ENCODE assay signal across 19 cellular contexts in genomic region chr3:39541442-39541841, GRCh38.
DNase-seq lines count a peak whose midpoint lies in the region; ATAC-seq, FAIRE-seq and TF ChIP-seq lines count a peak whose summit lies in the region.
"Had no signal": no experiment of that assay in that cellular context is flagged by ENCODE, and none has a peak within 500 bp of the region (broad histone marks: within the 10 kb centered on the region; RNA-seq: fewer than 3 reads in every experiment).

No MANE protein-coding gene starts in this region.

- H3K18ac ChIP-seq in H1 (ENCODE audit: extremely low read depth, low read length): no peak overlapping the region

- no peaks in the 10 kb centered on the region for H4K20me1 ChIP-seq in GM23248 (ENCODE audit: insufficient read depth)
- no peaks in the 10 kb centered on the region for H4K20me1 ChIP-seq in OCI-LY3 (ENCODE audit: insufficient read depth, low read length)
- H4K20me1 ChIP-seq in H1 (replicated peaks in 1 of 2; ENCODE audit: control insufficient read depth in 1 of 2, insufficient read depth in 2 of 2, low read length in 2 of 2): no peaks in the 10 kb centered on the region

- H2AK5ac ChIP-seq in H1 (ENCODE audit: low read depth, low read length): no peak overlapping the region

- CTCF ChIA-PET in H1 (lab: Charles Lee; ENCODE audit: partially characterized antibody): interaction anchor here (0.6 to 4.3 kb wide), 27 partner anchors 9 to 640 kb away, joined by 3 to 16 read pairs (median 3); partner anchors contain the start of gene RPSA

- H4K8ac ChIP-seq in H1 (ENCODE audit: extremely low read depth, insufficient read depth, low read length): no peak overlapping the region

- no peak overlapping the region for H3K9ac ChIP-seq in GM23248
- H3K9ac ChIP-seq in OCI-LY3 (ENCODE audit: low read length): no peak overlapping the region
- no peak overlapping the region for H3K9ac ChIP-seq in H1 (replicated peaks in 1 of 4; ENCODE audit: extremely low read depth in 1 of 4, low read depth in 3 of 4, low read length in 3 of 4)
- H3K9ac ChIP-seq in parathyroid adenoma: no peak overlapping the region

- ATAC-seq in HG02852 (IDR thresholded peaks at IDR 0.05; ENCODE audit: unreplicated experiment): no peak
- ATAC-seq: HepG2, Panc1 had no signal

- no peak overlapping the region for H2BK12ac ChIP-seq in H1 (ENCODE audit: low read depth, low read length)

- H3K79me1 ChIP-seq in H1 (ENCODE audit: low read depth, low read length): no peaks in the 10 kb centered on the region

- H3K4me3 ChIP-seq in GM23248: no peak overlapping the region
- peak overlapping the region; percentile 63 for H3K4me3 ChIP-seq in OCI-LY3 (ENCODE audit: low read length)
- H3K4me3 ChIP-seq in H1 (ENCODE audit: extremely low read depth in 1 of 4, insufficient read depth in 2 of 4, low read depth in 3 of 4, low read length in 4 of 4): no peak overlapping the region
- no peak overlapping the region for H3K4me3 ChIP-seq in parathyroid adenoma (ENCODE audit: low read depth, low read length)
- H3K4me3 ChIP-seq in suprapubic skin: no peak overlapping the region

- no peak overlapping the region for H3K27ac ChIP-seq in GM23248
- H3K27ac ChIP-seq in OCI-LY3 (ENCODE audit: low read length): no peak overlapping the region
- no peak overlapping the region for H3K27ac ChIP-seq in H1 (ENCODE audit: low read depth, low read length)
- no peak overlapping the region for H3K27ac ChIP-seq in parathyroid adenoma
- H3K27ac ChIP-seq in suprapubic skin: no peak overlapping the region
- H3K27ac ChIP-seq: RWPE1 had no signal

- in situ Hi-C loops in GM23248 (cut with MboI): loop anchor here (25.0 kb wide), 2 partner anchors 446 to 646 kb away; no protein-coding TSS in a partner anchor
- in situ Hi-C loops in KBM-7 (cut with MboI; ENCODE audit: low pct_unique_long_range_greater_than_20kb, low sequenced_read_pairs): no loop called here

- TF ChIP-seq CTCF in OCI-LY3 (IDR thresholded peaks at IDR 0.05; ENCODE audit: low read depth, low read length): no peak
- TF ChIP-seq CTCF in H1 (IDR thresholded peaks at IDR 0.05; ENCODE audit: control extremely low read depth in 1 of 3, insufficient read depth in 1 of 3, low read depth in 1 of 3, low read length in 3 of 3): no peak
- no peak for TF ChIP-seq CTCF in parathyroid adenoma (IDR thresholded peaks at IDR 0.05)
- TF ChIP-seq CTCF in suprapubic skin (IDR thresholded peaks at IDR 0.05): no peak

- no peak overlapping the region for H4K5ac ChIP-seq in H1 (ENCODE audit: insufficient read length, low read depth, low read length)

- 57 to 68% methylated on average over 3 of the region's 3 CpGs for WGBS in GM23248 (ENCODE audit: low coverage in 1 of 2, low lambda C conversion rate in 2 of 2, missing lambda C conversion rate in 2 of 2), 2 experiments
- WGBS in H1 (ENCODE audit: extremely low coverage in 1 of 2, insufficient coverage in 1 of 2, insufficient read length in 1 of 2, insufficient replicate concordance in 2 of 2, low coverage in 1 of 2, low lambda C conversion rate in 2 of 2, missing lambda C conversion rate in 1 of 2), 2 experiments: 82% methylated on average over 3 of the region's 3 CpGs; no CpG with 5 or more reads in 1 of the 2 experiments
- 70% methylated on average over 3 of the region's 3 CpGs for WGBS in suprapubic skin

- POLR2A ChIA-PET in H1 (lab: Charles Lee; ENCODE audit: partially characterized antibody): no interaction called here

- H3F3A ChIP-seq in GM23248 (ENCODE audit: insufficient read depth): no peaks in the 10 kb centered on the region

- H3K14ac ChIP-seq in H1 (ENCODE audit: insufficient read length): no peak overlapping the region

- H2AFZ ChIP-seq in GM23248: peak overlapping the region; percentile 68; the same call in 1 of the 2 replicates
- 0 out of 2 replicates have a peak overlapping the region, but pooled peaks have one; percentile 81 for H2AFZ ChIP-seq in OCI-LY3 (ENCODE audit: low read depth, low read length)
- H2AFZ ChIP-seq in H1 (ENCODE audit: low read length): no peak overlapping the region
- H2AFZ ChIP-seq in parathyroid adenoma: peak overlapping the region; percentile 65

- H2BK20ac ChIP-seq in H1 (ENCODE audit: low read length): no peak overlapping the region

- TF ChIP-seq RAD21 in H1 (IDR thresholded peaks at IDR 0.05 in 1 of 2, conservative IDR thresholded peaks at IDR 0.05 in 1 of 2; ENCODE audit: low read depth in 2 of 2, low read length in 2 of 2): no peak

- H3K23me2 ChIP-seq in H1 (ENCODE audit: low read depth, low read length): no peaks in the 10 kb centered on the region

- no peak overlapping the region for H3K56ac ChIP-seq in H1 (replicated peaks; ENCODE audit: insufficient read length, low read depth, low read length)

- H3K4me1 ChIP-seq in GM23248 (ENCODE audit: insufficient read depth) (no peaks in the 10 kb centered on the region), OCI-LY3 (ENCODE audit: low read length) (peaks cover 25% of the 10 kb centered on the region), H1 (replicated peaks in 1 of 4; ENCODE audit: control insufficient read depth in 3 of 4, insufficient read depth in 4 of 4, low read length in 3 of 4) (peaks cover 0 to 3% (median 1%) of the 10 kb centered on the region in 4 experiments; a peak in 3 of 7 replicates), parathyroid adenoma (no peaks in the 10 kb centered on the region), suprapubic skin (no peaks in the 10 kb centered on the region)
- H3K4me1 ChIP-seq: BE2C had no signal

- H3K23ac ChIP-seq in H1 (ENCODE audit: insufficient read length): no peak overlapping the region

- no peak overlapping the region for H2BK120ac ChIP-seq in H1 (replicated peaks; ENCODE audit: low read depth, low read length)

- DNase-seq in GM23248 (no peak), H1 (ENCODE audit: low read depth in 1 of 2, low spot score in 2 of 2) (no peak), KBM-7 (no peak), suprapubic skin (ENCODE audit: low spot score in 2 of 2) (no peak)
- DNase-seq: 8988T; BE2C; CD8-positive, alpha-beta memory T cell; GF-D8; GOT3; NCI-H146; NCI-H1930; NCI-H2107 had no signal

- TF ChIP-seq POLR2A in H1 (IDR thresholded peaks at IDR 0.05; ENCODE audit: control extremely low read depth in 1 of 2, low read depth in 2 of 2, low read length in 2 of 2): no peak
- no peak for TF ChIP-seq POLR2A in suprapubic skin (IDR thresholded peaks at IDR 0.05)

- TF ChIP-seq EP300 in H1 (IDR thresholded peaks at IDR 0.05; ENCODE audit: borderline replicate concordance in 1 of 2, low read depth in 2 of 2, low read length in 2 of 2): no peak
- TF ChIP-seq EP300 in suprapubic skin (IDR thresholded peaks at IDR 0.05): no peak

- FAIRE-seq in H1 (lab: Jason Lieb, UNC): no peak
- FAIRE-seq: GM12892 had no signal

- H3K27me3 ChIP-seq in GM23248 (replicated peaks; ENCODE audit: insufficient read depth) (no peaks in the 10 kb centered on the region), OCI-LY3 (ENCODE audit: low read depth, low read length) (no peaks in the 10 kb centered on the region), H1 (replicated peaks in 1 of 4; ENCODE audit: control insufficient read depth in 3 of 4, extremely low read depth in 1 of 4, insufficient read depth in 3 of 4, low read length in 3 of 4) (no peaks in the 10 kb centered on the region), parathyroid adenoma (ENCODE audit: control insufficient read depth, insufficient read depth, low read length) (no peaks in the 10 kb centered on the region), suprapubic skin (no peaks in the 10 kb centered on the region)
- H3K27me3 ChIP-seq: BE2C had no signal

- H3K79me2 ChIP-seq in GM23248 (ENCODE audit: insufficient read depth) (no peaks in the 10 kb centered on the region), OCI-LY3 (ENCODE audit: low read length) (no peaks in the 10 kb centered on the region), H1 (ENCODE audit: control insufficient read depth in 1 of 2, insufficient read depth in 2 of 2, low read length in 2 of 2) (no peaks in the 10 kb centered on the region), parathyroid adenoma (no peaks in the 10 kb centered on the region)

- H3K9me3 ChIP-seq in GM23248 (ENCODE audit: low read depth) (no peaks in the 10 kb centered on the region), OCI-LY3 (ENCODE audit: insufficient read depth, low read length) (no peaks in the 10 kb centered on the region), H1 (ENCODE audit: insufficient read depth in 2 of 2, low read depth in 1 of 2, low read length in 1 of 2) (no peaks in the 10 kb centered on the region), parathyroid adenoma (ENCODE audit: control insufficient read depth, low read length) (no peaks in the 10 kb centered on the region), suprapubic skin (no peaks in the 10 kb centered on the region)
- H3K9me3 ChIP-seq: BE2C had no signal

- H2BK15ac ChIP-seq in H1 (ENCODE audit: low read length): no peak overlapping the region

- no peak overlapping the region for H2BK5ac ChIP-seq in H1 (ENCODE audit: low read depth, low read length)

- H4K91ac ChIP-seq in H1 (replicated peaks; ENCODE audit: insufficient read length, low read length): no peak overlapping the region

- H3K9me2 ChIP-seq in GM23248 (ENCODE audit: insufficient read depth): no peaks in the 10 kb centered on the region

- no peak overlapping the region for H3K4ac ChIP-seq in H1 (replicated peaks; ENCODE audit: insufficient read length, low read depth, low read length)

- H3K36me3 ChIP-seq in GM23248 (ENCODE audit: low read depth): no peaks in the 10 kb centered on the region
- no peaks in the 10 kb centered on the region for H3K36me3 ChIP-seq in OCI-LY3 (replicated peaks; ENCODE audit: low read depth, low read length)
- no peaks in the 10 kb centered on the region for H3K36me3 ChIP-seq in H1 (ENCODE audit: control insufficient read depth in 2 of 4, insufficient read depth in 4 of 4, low read length in 3 of 4)
- H3K36me3 ChIP-seq in parathyroid adenoma (ENCODE audit: control insufficient read depth, insufficient read depth, low read length): no peaks in the 10 kb centered on the region
- no peaks in the 10 kb centered on the region for H3K36me3 ChIP-seq in suprapubic skin
- H3K36me3 ChIP-seq: BE2C had no signal

- H3K4me2 ChIP-seq in GM23248 (ENCODE audit: unreplicated experiment) (peak overlapping the region; percentile 71), OCI-LY3 (ENCODE audit: low read length) (peak overlapping the region; percentile 72), H1 (ENCODE audit: insufficient read depth in 1 of 2, low read depth in 2 of 2, low read length in 2 of 2) (no peak overlapping the region), parathyroid adenoma (ENCODE audit: low read length) (no peak overlapping the region)

TF ChIP-seq in H1, 55 proteins besides CTCF, POLR2A, EP300 and RAD21:
- peak; percentile 37; the same call in 1 of the 2 replicates for TF ChIP-seq KDM1A (IDR thresholded peaks at IDR 0.05; ENCODE audit: borderline replicate concordance, low read length)
- TF ChIP-seq BRCA1 (IDR thresholded peaks at IDR 0.05; ENCODE audit: low read depth, low read length): no peak
- TF ChIP-seq CHD2 (IDR thresholded peaks at IDR 0.05; ENCODE audit: low read length): no peak

Comparison
In these comparisons a context has a peak if more than half of its experiments do, and no peak if none do; other contexts are left out.
1. H3K4me2 ChIP-seq: peak in GM23248 (single experiment) and OCI-LY3 (single experiment); none in H1 (0 of 2) and parathyroid adenoma (single experiment).